In the genomic region with DNA sequence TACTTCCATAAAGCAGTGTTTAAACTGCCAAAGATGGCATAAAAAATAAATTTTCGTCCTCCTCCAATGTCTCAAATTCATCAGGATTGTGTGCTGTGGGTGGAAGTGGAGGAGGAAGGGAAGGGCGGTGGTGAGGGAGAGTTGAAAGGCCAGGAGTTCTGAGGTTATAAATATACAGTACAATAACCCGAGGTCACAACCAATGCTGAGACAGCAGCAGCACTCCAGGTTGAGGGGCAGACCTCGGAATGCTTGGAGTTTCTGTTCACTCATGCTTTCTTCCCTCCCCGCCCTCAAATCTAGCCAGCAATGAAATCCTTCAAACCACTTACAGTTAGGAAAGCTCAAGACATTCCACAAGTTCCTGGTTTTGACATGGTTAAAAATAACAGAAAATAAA, we compare ENCODE assay signal across 18 cellular contexts.
DNase-seq lines count a peak whose midpoint lies in the region; TF ChIP-seq lines count a peak whose summit lies in the region.
"Had no signal": no experiment of that assay in that cellular context is flagged by ENCODE, and none has a peak within 500 bp of the region (broad histone marks: within the 10 kb centered on the region; RNA-seq: fewer than 3 reads in every experiment).

No MANE protein-coding gene starts in this region.

- H3K27me3 ChIP-seq in suprapubic skin = no peaks in the 10 kb centered on the region
- no peaks in the 10 kb centered on the region for H3K27me3 ChIP-seq in neuronal stem cell (ENCODE audit: control insufficient read depth in 3 of 3, insufficient read depth in 3 of 3, low read depth in 1 of 3, low read length in 3 of 3)
- H3K27me3 ChIP-seq in H7 (ENCODE audit: control insufficient read depth, insufficient read depth, low read length) = no peaks in the 10 kb centered on the region; the same call in 1 of the 2 replicates
- H3K27me3 ChIP-seq: adrenal gland had no signal

- no peak overlapping the region for H2AK5ac ChIP-seq in neuronal stem cell (ENCODE audit: low read depth, low read length)

- H3K4me1 ChIP-seq in suprapubic skin (no peaks in the 10 kb centered on the region), neuronal stem cell (ENCODE audit: control insufficient read depth in 2 of 2, insufficient read depth in 1 of 2, low read depth in 1 of 2, low read length in 2 of 2) (no peaks in the 10 kb centered on the region)
- H3K4me1 ChIP-seq: adrenal gland had no signal

- H3K18ac ChIP-seq in neuronal stem cell (ENCODE audit: low read length) = no peak overlapping the region

- H2BK5ac ChIP-seq in neuronal stem cell (ENCODE audit: low read length) = no peak overlapping the region

- no peak overlapping the region for H2BK15ac ChIP-seq in neuronal stem cell (ENCODE audit: low read length)

- no peak overlapping the region for H3K23ac ChIP-seq in neuronal stem cell (ENCODE audit: low read depth, low read length, poor library complexity)

- H3K4me2 ChIP-seq in neuronal stem cell (ENCODE audit: insufficient read depth, low read length, poor library complexity, severe bottlenecking) = no peak overlapping the region

- no peaks in the 10 kb centered on the region for H3K79me1 ChIP-seq in neuronal stem cell (ENCODE audit: low read depth, low read length)

- H3K27ac ChIP-seq in suprapubic skin (no peak overlapping the region), neuronal stem cell (replicated peaks; ENCODE audit: low read length) (no peak overlapping the region)
- H3K27ac ChIP-seq: adrenal gland, skin epidermis, VCaP had no signal

- no peak for TF ChIP-seq POLR2A in suprapubic skin (IDR thresholded peaks at IDR 0.05)

- TF ChIP-seq CTCF in AG04449 (IDR thresholded peaks at IDR 0.05; ENCODE audit: insufficient read depth, low read length, missing control alignments) (no peak), nephron (IDR thresholded peaks at IDR 0.05; ENCODE audit: unreplicated experiment in 3 of 3) (no peak), suprapubic skin (IDR thresholded peaks at IDR 0.05) (no peak)

- H4K8ac ChIP-seq in neuronal stem cell (ENCODE audit: low read depth, low read length) = no peak overlapping the region

- H3K9ac ChIP-seq in neuronal stem cell (ENCODE audit: low read depth, low read length, poor library complexity) = no peak overlapping the region

- no peak overlapping the region for H3K14ac ChIP-seq in neuronal stem cell (ENCODE audit: low read length)

- peak; percentile 45 for DNase-seq in AG04449 (ENCODE audit: low read depth, low spot score)
- DNase-seq in LHCN-M2 (ENCODE audit: low read depth) = peak; percentile 84
- DNase-seq in fibroblast of peridontal ligament (ENCODE audit: extremely low read depth) = peak; percentile 4
- no peak for DNase-seq in NOMO-1 treated with DMSO at 0.1 percent for 48 hours (lab: John Stamatoyannopoulos, UW; ENCODE audit: unreplicated experiment)
- DNase-seq in suprapubic skin (ENCODE audit: low spot score in 2 of 2) = no peak
- DNase-seq in neuronal stem cell (ENCODE audit: low spot score) = no peak
- DNase-seq in H7 = no peak
- DNase-seq: activated CD8-positive, alpha-beta T cell treated with anti-CD3 and anti-CD28 coated beads, Interleukin-2, amount 10 ng/mL, durations not matched to agents 7 days and 5 days; adrenal gland; immature natural killer cell; Karpas-422; NCI-H1105; NCI-H2171 treated with DMSO at 0.1 percent for 48 hours; SW 1271; trophoblast cell had no signal

- H2BK12ac ChIP-seq in neuronal stem cell (ENCODE audit: low read length) = no peak overlapping the region

- H3K4me1 Mint-ChIP-seq in nephron = peaks cover 46% of the 10 kb centered on the region
- H3K4me1 Mint-ChIP-seq: immature natural killer cell had no signal

- H2BK120ac ChIP-seq in neuronal stem cell (ENCODE audit: low read depth, low read length) = no peak overlapping the region

- no peaks in the 10 kb centered on the region for H3K27me3 Mint-ChIP-seq in nephron (ENCODE audit: low read depth)

- POLR2A ChIA-PET in AG04449 (lab: Yijun Ruan, JAX) = no interaction called here

- H3K36me3 ChIP-seq in suprapubic skin (no peaks in the 10 kb centered on the region), neuronal stem cell (replicated peaks in 1 of 2; ENCODE audit: control insufficient read depth in 2 of 2, insufficient read depth in 2 of 2, low read length in 2 of 2) (no peaks in the 10 kb centered on the region), H7 (replicated peaks; ENCODE audit: control insufficient read depth, insufficient read depth, low read length) (no peaks in the 10 kb centered on the region)
- H3K36me3 ChIP-seq: adrenal gland had no signal

- no peaks in the 10 kb centered on the region for H3K9me3 Mint-ChIP-seq in nephron

- H4K91ac ChIP-seq in neuronal stem cell (ENCODE audit: low read depth, low read length, poor library complexity) = no peak overlapping the region

- 50% methylated on average over 5 of the region's 5 CpGs for WGBS in suprapubic skin
- no CpG with 5 or more reads among the region's 5 CpGs for WGBS in neuronal stem cell (ENCODE audit: extremely low coverage in 2 of 2, insufficient read length in 2 of 2, insufficient replicate concordance in 1 of 2), 2 donors

- H2AFZ ChIP-seq in neuronal stem cell (ENCODE audit: low read length) = no peak overlapping the region

- no peak overlapping the region for H3K4me3 ChIP-seq in AG04449 (ENCODE audit: low read depth, low read length)
- no peak overlapping the region for H3K4me3 ChIP-seq in suprapubic skin
- H3K4me3 ChIP-seq in neuronal stem cell (ENCODE audit: low read length in 2 of 2) = no peak overlapping the region
- H3K4me3 ChIP-seq in H7 (ENCODE audit: insufficient read depth, low read depth, low read length) = no peak overlapping the region
- H3K4me3 ChIP-seq: adrenal gland, skin epidermis had no signal

- CTCF ChIA-PET in AG04449 (lab: Yijun Ruan, JAX) = interaction anchor here (1.1 kb wide), 1 partner anchor 10 kb away, joined by 4 read pairs; no protein-coding TSS in a partner anchor

- no peaks in the 10 kb centered on the region for H3K36me3 Mint-ChIP-seq in nephron (ENCODE audit: low read depth)
- H3K36me3 Mint-ChIP-seq: immature natural killer cell had no signal

- no peak overlapping the region for H3K4ac ChIP-seq in neuronal stem cell (ENCODE audit: low read length)

- H3K4me3 Mint-ChIP-seq in nephron = peak overlapping the region in 1 of 3 experiments; percentile 8
- H3K4me3 Mint-ChIP-seq: activated CD8-positive, alpha-beta T cell treated with anti-CD3 and anti-CD28 coated beads, Interleukin-2, amount 10 ng/mL, durations not matched to agents 7 days and 5 days; immature natural killer cell had no signal

- no peak for TF ChIP-seq EP300 in suprapubic skin (IDR thresholded peaks at IDR 0.05)

- H3K27ac Mint-ChIP-seq in nephron = peak overlapping the region; percentile 91 to 97 (median 93)
- H3K27ac Mint-ChIP-seq: activated CD8-positive, alpha-beta T cell treated with anti-CD3 and anti-CD28 coated beads, Interleukin-2, amount 10 ng/mL, durations not matched to agents 7 days and 5 days; immature natural killer cell had no signal

- H3K9me3 ChIP-seq in suprapubic skin (no peaks in the 10 kb centered on the region), neuronal stem cell (replicated peaks in 1 of 2; ENCODE audit: control insufficient read depth in 2 of 2, insufficient read depth in 1 of 2, low read depth in 1 of 2, low read length in 2 of 2) (no peaks in the 10 kb centered on the region)
- H3K9me3 ChIP-seq: adrenal gland had no signal

Comparison
In these comparisons a context has a peak if more than half of its experiments do, and no peak if none do; other contexts are left out.
1. DNase-seq: peak in AG04449 (single experiment), LHCN-M2 (single experiment) and fibroblast of peridontal ligament (single experiment); none in NOMO-1 treated with DMSO at 0.1 percent for 48 hours (single experiment), suprapubic skin (0 of 2), neuronal stem cell (single experiment) and H7 (single experiment).